ENCODE assay signal across 26 cellular contexts in the genomic region with DNA sequence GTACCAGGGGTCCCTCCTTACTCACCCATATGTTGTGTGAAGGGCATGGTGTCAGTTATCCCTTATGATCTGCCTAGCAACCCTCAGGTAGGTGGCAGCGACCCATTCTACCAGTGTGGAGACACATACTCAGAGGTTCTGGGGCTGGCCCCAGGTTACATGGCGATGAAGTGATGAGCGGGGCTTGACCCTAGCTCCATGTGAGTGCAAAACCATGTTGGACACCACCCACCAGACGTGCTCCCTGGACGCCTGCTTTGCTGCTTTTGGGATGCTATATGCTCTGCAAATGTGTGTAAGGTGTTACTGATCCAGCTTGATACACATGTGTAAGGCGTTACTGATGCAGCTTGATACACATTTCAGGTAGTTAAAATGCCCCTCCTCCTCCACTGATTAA.
"Had no signal": no experiment of that assay in that cellular context is flagged by ENCODE, and none has a peak within 500 bp of the region (broad histone marks: within the 10 kb centered on the region; RNA-seq: fewer than 3 reads in every experiment).

No MANE protein-coding gene starts in this region.

- DNase-seq: activated B cell treated with CpG ODN at 0.5 μM for 24 hours; activated CD4-positive, alpha-beta memory T cell treated with anti-CD3 and anti-CD28 coated beads, Interleukin-2, amount 10 ng/mL, durations not matched to agents 7 days and 5 days; activated CD4-positive, alpha-beta T cell treated with anti-CD3 and anti-CD28 coated beads for 48 hours; activated effector memory CD4-positive, alpha-beta T cell treated with Interleukin-2 at 50 U/mL for 16 hours; activated gamma-delta T cell treated with Interleukin-2 at 50 U/mL for 16 hours; activated naive CD4-positive, alpha-beta T cell treated with anti-CD3 and anti-CD28 coated beads, Interleukin-2, amount 50 U/mL, for 16 hours; activated naive CD4-positive, alpha-beta T cell treated with Interleukin-2 at 50 U/mL for 16 hours; activated T-cell treated with anti-CD3 and anti-CD28 coated beads, Interleukin-2, amount 50 U/mL, for 4 hours; amniotic stem cell; anterior cingulate cortex; brain microvascular endothelial cell; dorsolateral prefrontal cortex; effector memory CD4-positive, alpha-beta T cell; erythroblast; esophagus squamous epithelium; T-helper 1 cell; T-helper 17 cell; T1000; WERI-Rb-1 had no signal

- H3K27ac ChIP-seq: brain microvascular endothelial cell, coronary artery, dorsolateral prefrontal cortex, esophagus squamous epithelium, WERI-Rb-1 had no signal

- H3K27me3 Mint-ChIP-seq: activated B cell treated with CpG ODN at 0.5 μM for 24 hours; activated CD4-positive, alpha-beta memory T cell treated with anti-CD3 and anti-CD28 coated beads, Interleukin-2, amount 10 ng/mL, durations not matched to agents 7 days and 5 days; activated naive CD8-positive, alpha-beta T cell; activated T-helper 17 cell treated with anti-CD3 and anti-CD28 coated beads, Interleukin-2, amount 50 U/mL, for 72 hours; central memory CD8-positive, alpha-beta T cell; dendritic cell treated with granulocyte-macrophage colony-stimulating factor and Interleukin-4, amounts not matched to agents 40 ng/mL and 50 ng/mL, for 4 days; T-helper 17 cell had no signal

- H3K9me3 ChIP-seq: esophagus squamous epithelium had no signal

- ATAC-seq: activated CD4-positive, CD25-positive, alpha-beta regulatory T cell treated with anti-CD3 and anti-CD28 coated beads, Interleukin-2, amount 50 U/mL, for 24 hours; activated T-cell treated with anti-CD3 and anti-CD28 coated beads, Interleukin-2, amount 50 U/mL, for 4 hours; activated T-helper 17 cell treated with anti-CD3 and anti-CD28 coated beads, Interleukin-2, amount 50 U/mL, for 72 hours; T-helper 17 cell had no signal

- H3K4me3 Mint-ChIP-seq: activated B cell treated with CpG ODN at 0.5 μM for 24 hours; activated CD4-positive, alpha-beta memory T cell treated with anti-CD3 and anti-CD28 coated beads, Interleukin-2, amount 10 ng/mL, durations not matched to agents 7 days and 5 days; activated naive CD8-positive, alpha-beta T cell; activated T-cell treated with anti-CD3 and anti-CD28 coated beads, Interleukin-2, amount 50 U/mL, for 4 hours; activated T-helper 17 cell treated with anti-CD3 and anti-CD28 coated beads, Interleukin-2, amount 50 U/mL, for 72 hours; central memory CD8-positive, alpha-beta T cell; dendritic cell treated with granulocyte-macrophage colony-stimulating factor and Interleukin-4, amounts not matched to agents 40 ng/mL and 50 ng/mL, for 4 days; T-helper 17 cell; T-helper 2 cell treated with Interferon-gamma antibody and Interleukin-4, amounts not matched to agents 5 μg/mL and 100 μg/mL, for 36 hours had no signal

- H3K9me3 Mint-ChIP-seq: activated B cell treated with CpG ODN at 0.5 μM for 24 hours; activated CD4-positive, alpha-beta memory T cell treated with anti-CD3 and anti-CD28 coated beads, Interleukin-2, amount 10 ng/mL, durations not matched to agents 7 days and 5 days; activated T-cell treated with anti-CD3 and anti-CD28 coated beads, Interleukin-2, amount 50 U/mL, for 4 hours; activated T-helper 17 cell treated with anti-CD3 and anti-CD28 coated beads, Interleukin-2, amount 50 U/mL, for 72 hours; central memory CD8-positive, alpha-beta T cell; dendritic cell treated with granulocyte-macrophage colony-stimulating factor and Interleukin-4, amounts not matched to agents 40 ng/mL and 50 ng/mL, for 4 days; T-helper 2 cell treated with Interferon-gamma antibody and Interleukin-4, amounts not matched to agents 5 μg/mL and 100 μg/mL, for 36 hours had no signal

- H3K27me3 ChIP-seq: brain microvascular endothelial cell, dorsolateral prefrontal cortex, esophagus squamous epithelium had no signal

- H3K4me3 ChIP-seq: coronary artery, dorsolateral prefrontal cortex, esophagus squamous epithelium had no signal

- H3K4me1 Mint-ChIP-seq: activated B cell treated with CpG ODN at 0.5 μM for 24 hours; activated T-helper 17 cell treated with anti-CD3 and anti-CD28 coated beads, Interleukin-2, amount 50 U/mL, for 72 hours had no signal

- H3K27ac Mint-ChIP-seq: activated B cell treated with CpG ODN at 0.5 μM for 24 hours; activated CD4-positive, alpha-beta memory T cell treated with anti-CD3 and anti-CD28 coated beads, Interleukin-2, amount 10 ng/mL, durations not matched to agents 7 days and 5 days; activated naive CD8-positive, alpha-beta T cell; activated T-helper 17 cell treated with anti-CD3 and anti-CD28 coated beads, Interleukin-2, amount 50 U/mL, for 72 hours; dendritic cell treated with granulocyte-macrophage colony-stimulating factor and Interleukin-4, amounts not matched to agents 40 ng/mL and 50 ng/mL, for 4 days; T-helper 17 cell; T-helper 2 cell treated with Interferon-gamma antibody and Interleukin-4, amounts not matched to agents 5 μg/mL and 100 μg/mL, for 36 hours had no signal
